Comparison of ENCODE assay signal across 8 cellular contexts in the genomic region with DNA sequence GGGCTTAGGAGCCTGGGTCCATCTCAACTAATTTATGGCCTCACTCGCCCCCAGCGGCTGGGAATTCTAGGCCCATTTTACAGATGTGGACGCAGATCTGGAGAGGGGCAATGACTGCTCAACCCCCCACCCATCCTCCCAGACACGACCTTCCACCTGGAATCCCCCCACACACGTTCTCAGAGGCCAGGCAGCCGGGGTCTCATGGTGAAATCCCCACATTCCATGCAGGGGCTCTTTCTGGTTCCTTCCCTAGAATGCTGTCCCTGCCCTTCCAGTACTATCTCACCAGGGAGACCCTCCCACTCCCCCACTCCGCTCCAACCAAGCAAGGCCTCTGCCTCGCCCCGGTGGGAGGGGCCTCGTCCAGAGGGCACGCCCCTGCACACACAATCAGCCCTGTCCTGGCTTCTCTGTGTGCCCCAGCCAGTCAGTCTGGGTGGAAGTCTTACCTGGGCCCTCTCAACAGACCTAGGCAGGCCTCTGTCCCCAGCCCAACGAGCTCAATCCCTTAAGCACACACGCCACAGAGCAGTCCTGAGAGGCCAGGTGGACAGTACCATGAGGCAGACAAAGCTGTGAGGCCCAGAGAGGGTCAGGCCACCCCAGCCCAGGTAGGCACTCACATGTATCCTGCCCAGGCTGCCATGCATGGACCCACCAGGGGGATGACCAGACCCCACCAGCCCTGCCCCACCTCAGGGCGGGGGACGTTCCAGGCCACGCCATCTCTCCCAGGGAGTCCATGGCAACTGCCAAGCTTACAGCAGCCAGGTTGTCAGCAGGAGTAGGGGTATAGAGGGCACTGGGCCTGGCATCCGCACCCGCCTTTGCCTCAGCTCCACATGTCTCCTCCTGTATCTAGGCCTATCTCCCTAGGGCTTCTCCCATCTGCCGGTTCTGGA. TPM values are rescaled to one million over a fixed set of nuclear protein-coding genes. Genes with fewer than 3 reads are reported as not detected.
DNase-seq lines count a peak whose midpoint lies in the region; ATAC-seq, FAIRE-seq and TF ChIP-seq lines count a peak whose summit lies in the region.

No MANE protein-coding gene starts in this region.

- H3K36me3 Mint-ChIP-seq in activated naive CD8-positive, alpha-beta T cell = no peaks in the 10 kb centered on the region

- ATAC-seq in IMR-90 (ENCODE audit: low read depth) = no peak
- ATAC-seq in GM18517 (IDR thresholded peaks at IDR 0.05; ENCODE audit: unreplicated experiment) = no peak

- no peaks in the 10 kb centered on the region for H3K27me3 ChIP-seq in BLaER1
- no peaks in the 10 kb centered on the region for H3K27me3 ChIP-seq in IMR-90 (ENCODE audit: control insufficient read depth, insufficient read depth, low read length)
- H3K27me3 ChIP-seq in keratinocyte (ENCODE audit: control insufficient read depth, extremely low read depth, insufficient read depth, low read length) = no peaks in the 10 kb centered on the region
- H3K27me3 ChIP-seq in testis = no peaks in the 10 kb centered on the region

- peaks cover 20% of the 10 kb centered on the region for H3K4me1 Mint-ChIP-seq in activated naive CD8-positive, alpha-beta T cell (ENCODE audit: low read depth)

- no peak overlapping the region for H3K23ac ChIP-seq in IMR-90 (ENCODE audit: low read depth, low read length)

- H2AFZ ChIP-seq in IMR-90 (replicated peaks; ENCODE audit: low read length, poor library complexity) = peak overlapping the region; percentile 94
- no peak overlapping the region for H2AFZ ChIP-seq in keratinocyte (ENCODE audit: control insufficient read depth, low read length)

- no TSS peak for BruUV-seq in IMR-90 (replicated peaks; lab: Mats Ljungman, UMichigan)

- H3K4me1 ChIP-seq in BLaER1 (peaks cover 39% of the 10 kb centered on the region), IMR-90 (ENCODE audit: control insufficient read depth, insufficient read depth, low read length) (peaks cover 8% of the 10 kb centered on the region), keratinocyte (ENCODE audit: control insufficient read depth, extremely low read depth, insufficient read depth, low read length) (peaks cover 17% of the 10 kb centered on the region), testis (peaks cover 8% of the 10 kb centered on the region)

- no peak overlapping the region for H2BK120ac ChIP-seq in IMR-90 (ENCODE audit: low read depth, low read length)

- TF ChIP-seq CTCF in IMR-90 (conservative IDR thresholded peaks at IDR 0.05; ENCODE audit: low read depth, low read length) (no peak), keratinocyte (optimal IDR thresholded peaks at IDR 0.05 in 1 of 3, IDR thresholded peaks at IDR 0.05 in 1 of 3, conservative IDR thresholded peaks at IDR 0.05 in 1 of 3; ENCODE audit: extremely low read depth in 1 of 3, insufficient read depth in 2 of 3, low read length in 3 of 3) (no peak), testis (IDR thresholded peaks at IDR 0.05) (no peak)

- peak overlapping the region; percentile 83 for H3K4me3 Mint-ChIP-seq in activated naive CD8-positive, alpha-beta T cell

- peaks cover 11 to 12% of the 10 kb centered on the region in 2 experiments; a peak in 3 of 4 replicates for H3K79me1 ChIP-seq in IMR-90 (ENCODE audit: low read depth in 1 of 2, low read length in 2 of 2)

- 92% methylated on average over 4 of the region's 19 CpGs; no CpG with 5 or more reads in 1 of the 2 experiments for WGBS in IMR-90 (ENCODE audit: extremely low coverage in 2 of 2, insufficient read length in 1 of 2), 2 experiments
- WGBS in testis, 2 donors = 50 to 61% methylated on average over 13 to 19 of the region's 19 CpGs

- H3K36me3 ChIP-seq in BLaER1 = peaks cover 22% of the 10 kb centered on the region
- peaks cover 10% of the 10 kb centered on the region; the same call in 1 of the 2 replicates for H3K36me3 ChIP-seq in IMR-90 (ENCODE audit: control insufficient read depth, insufficient read depth, low read length)
- H3K36me3 ChIP-seq in keratinocyte (ENCODE audit: control insufficient read depth in 2 of 2, extremely low read depth in 1 of 2, insufficient read depth in 2 of 2, low read length in 2 of 2) = peaks cover 3% of the 10 kb centered on the region in 2 experiments
- H3K36me3 ChIP-seq in testis (ENCODE audit: low read depth, missing control alignments) = no peaks in the 10 kb centered on the region

- H3K4ac ChIP-seq in IMR-90 (ENCODE audit: low read depth, low read length) = no peak overlapping the region; the same call in 1 of the 2 replicates

- no peaks in the 10 kb centered on the region for H3K79me2 ChIP-seq in keratinocyte (ENCODE audit: control insufficient read depth, insufficient read depth, low read length)

- DNase-seq in IMR-90 (no peak), keratinocyte (ENCODE audit: low read depth, low spot score) (no peak), testis (peak; percentile 36), COR-L47 (lab: John Stamatoyannopoulos, UW) (no peak), NCI-H2107 treated with DMSO at 0.1 percent for 48 hours (lab: John Stamatoyannopoulos, UW; ENCODE audit: unreplicated experiment) (no peak)

- H2AK5ac ChIP-seq in IMR-90 (ENCODE audit: low read depth, low read length) = peak overlapping the region; percentile 8; the same call in 1 of the 2 replicates

- H3K9me1 ChIP-seq in IMR-90 (ENCODE audit: insufficient read depth, low read length) (peaks cover 6% of the 10 kb centered on the region; the same call in 1 of the 2 replicates), keratinocyte (ENCODE audit: control insufficient read depth, extremely low read depth, insufficient read depth, low read length) (no peaks in the 10 kb centered on the region)

- no peak overlapping the region for H2BK15ac ChIP-seq in IMR-90 (ENCODE audit: low read depth, low read length)

- intact Hi-C loops in IMR-90 (cut with micrococcal nuclease) = loop anchor here (2.0 kb wide), 1 partner anchor 36 kb away; no protein-coding TSS in a partner anchor
- intact Hi-C loops in testis (cut with DNase I; ENCODE audit: low total_unique reads) = no loop called here

- peak overlapping the region; percentile 31 for H4K5ac ChIP-seq in IMR-90 (ENCODE audit: low read depth, low read length)

- POLR2A ChIA-PET in IMR-90 (lab: Charles Lee; ENCODE audit: unreplicated experiment) = no interaction called here

- no peak for TF ChIP-seq RAD21 in IMR-90 (IDR thresholded peaks at IDR 0.05; ENCODE audit: low read length)

- CTCF ChIA-PET in IMR-90 (lab: Yijun Ruan, JAX) = interaction anchor here (1.1 to 2.0 kb wide), 3 partner anchors 14 to 73 kb away, joined by 3 to 7 read pairs (median 3); no protein-coding TSS in a partner anchor

- dilution Hi-C loops in IMR-90 (cut with HindIII; ENCODE audit: low sequenced_read_pairs, unreplicated experiment) = no loop called here
- dilution Hi-C loops in keratinocyte (cut with MboI; ENCODE audit: extremely low pct_ligation_motif_present, low sequenced_read_pairs) = no loop called here

- no peak overlapping the region for H2BK20ac ChIP-seq in IMR-90 (ENCODE audit: low read depth, low read length)

- H2BK5ac ChIP-seq in IMR-90 (ENCODE audit: low read depth, low read length, poor library complexity, severe bottlenecking) = no peak overlapping the region

- H3K4me2 ChIP-seq in BLaER1 = peak overlapping the region; percentile 98
- H3K4me2 ChIP-seq in IMR-90 (ENCODE audit: low read depth, low read length) = no peak overlapping the region
- peak overlapping the region; percentile 76 for H3K4me2 ChIP-seq in keratinocyte (ENCODE audit: control insufficient read depth, extremely low read depth, insufficient read depth, low read depth, low read length)

- peak overlapping the region; percentile 82 for H2AK9ac ChIP-seq in IMR-90 (replicated peaks; ENCODE audit: low read depth, low read length, poor library complexity)

- no peak overlapping the region for H4K91ac ChIP-seq in IMR-90 (ENCODE audit: insufficient read depth, low read depth, low read length)

- H4K20me1 ChIP-seq in BLaER1 (no peaks in the 10 kb centered on the region), IMR-90 (ENCODE audit: insufficient read depth, low read length) (no peaks in the 10 kb centered on the region), keratinocyte (ENCODE audit: control insufficient read depth, extremely low read depth, insufficient read depth, low read length) (no peaks in the 10 kb centered on the region)

- H3K18ac ChIP-seq in IMR-90 (ENCODE audit: low read depth, low read length) = no peak overlapping the region

- no peaks in the 10 kb centered on the region for H3K9me3 Mint-ChIP-seq in activated naive CD8-positive, alpha-beta T cell (ENCODE audit: low read depth)

- H3K4me3 ChIP-seq in BLaER1 (peak overlapping the region; percentile 78), IMR-90 (ENCODE audit: insufficient read depth, low read depth, low read length) (no peak overlapping the region), keratinocyte (ENCODE audit: control insufficient read depth in 2 of 3, extremely low read depth in 1 of 3, insufficient read depth in 2 of 3, low read depth in 1 of 3, low read length in 3 of 3) (peak overlapping the region in 1 of 3 experiments; percentile 63), testis (peak overlapping the region; percentile 54 to 63)

- TF ChIP-seq POLR2A in IMR-90 (IDR thresholded peaks at IDR 0.05; ENCODE audit: low read depth, low read length) (no peak), testis (IDR thresholded peaks at IDR 0.05) (no peak)

- no peak overlapping the region for H3K27ac ChIP-seq in BLaER1
- H3K27ac ChIP-seq in IMR-90 (ENCODE audit: insufficient read depth, low read length) = no peak overlapping the region
- H3K27ac ChIP-seq in keratinocyte (ENCODE audit: control insufficient read depth, insufficient read depth, low read length) = no peak overlapping the region
- peak overlapping the region in 1 of 2 donors; percentile 53 for H3K27ac ChIP-seq in testis

- H4K8ac ChIP-seq in IMR-90 (ENCODE audit: low read depth in 2 of 2, low read length in 2 of 2) = peak overlapping the region; percentile 38 to 69; a peak in 2 of 4 replicates

- H3K56ac ChIP-seq in IMR-90 (ENCODE audit: extremely low read depth, insufficient read depth, low read length) = no peak overlapping the region

- no peak overlapping the region for H3K27ac Mint-ChIP-seq in activated naive CD8-positive, alpha-beta T cell

- H3K9me3 ChIP-seq in BLaER1 (no peaks in the 10 kb centered on the region), IMR-90 (ENCODE audit: control insufficient read depth, insufficient read depth, low read length) (no peaks in the 10 kb centered on the region), keratinocyte (ENCODE audit: control insufficient read depth, low read depth, low read length) (no peaks in the 10 kb centered on the region), testis (no peaks in the 10 kb centered on the region)

- H3K9ac ChIP-seq in BLaER1 (peak overlapping the region; percentile 78), IMR-90 (ENCODE audit: low read depth, low read length) (no peak overlapping the region), keratinocyte (ENCODE audit: control insufficient read depth, extremely low read depth, insufficient read depth, low read length) (peak overlapping the region; percentile 68)

- in situ Hi-C loops in IMR-90 (cut with MboI; ENCODE audit: low sequenced_read_pairs) = no loop called here

- FAIRE-seq in keratinocyte (lab: Jason Lieb, UNC) = no peak

- H3K27me3 Mint-ChIP-seq in activated naive CD8-positive, alpha-beta T cell = no peaks in the 10 kb centered on the region

- no peak overlapping the region for H3K14ac ChIP-seq in IMR-90 (replicated peaks; ENCODE audit: low read depth, low read length)

RNA-seq across cellular contexts. Expression of gene ANKRD9, which starts 1.3 kb away (rescaled TPM):
- total RNA-seq in IMR-90 (2012; rRNA removed) = 3.9 and 5.3 TPM in 2 replicates
- 15.7 and 25.8 TPM in 2 replicates for polyA plus RNA-seq in IMR-90 (2012; rRNA removed)
- polyA plus RNA-seq in IMR-90 (2012; cell fraction: cytosol; rRNA removed) = 10.3 and 41.0 TPM in 2 replicates
- polyA plus RNA-seq in IMR-90 (2012; cell fraction: nucleus; rRNA removed; ENCODE audit: low replicate concordance) = 48.7 and 143 TPM in 2 replicates
- polyA plus RNA-seq in keratinocyte = 3.5 to 9.6 TPM (median 4.9 TPM) in 3 replicates
- polyA plus RNA-seq in keratinocyte (2011; ENCODE audit: low read depth) = 8.2 TPM
- 1.6 and 13.9 TPM in 2 replicates for polyA plus RNA-seq in keratinocyte (2011; cell fraction: cytosol; rRNA removed)
- polyA plus RNA-seq in keratinocyte (2011; cell fraction: nucleus; rRNA removed) = 14.2 and 23.3 TPM in 2 replicates
- 7.5 and 17.3 TPM in 2 replicates for polyA plus RNA-seq in keratinocyte (2012; ENCODE audit: low replicate concordance)
- polyA minus RNA-seq in keratinocyte = 2.9 to 3.9 TPM (median 3.1 TPM) in 3 replicates
- polyA minus RNA-seq in keratinocyte (2011; cell fraction: cytosol; rRNA and poly(A)+ RNA removed) = 19.6 TPM
- polyA minus RNA-seq in keratinocyte (2011; cell fraction: nucleus; rRNA and poly(A)+ RNA removed) = 8.9 and 9.6 TPM in 2 replicates
- total RNA-seq in testis = 100 to 1,000 TPM in 1 of 2 donors, 10 to 100 TPM in 1; 88.7 to 153 TPM
- polyA plus RNA-seq in testis (ENCODE audit: insufficient read depth, low read depth, low replicate concordance) = 21.0 TPM
